ENCODE assay signal across 8 cellular contexts in genomic region chr5:66554211-66554610, GRCh38. TPM values are rescaled to one million over a fixed set of nuclear protein-coding genes. Genes with fewer than 3 reads are reported as not detected.
DNase-seq lines count a peak whose midpoint lies in the region; ATAC-seq, FAIRE-seq and TF ChIP-seq lines count a peak whose summit lies in the region.

No MANE protein-coding gene starts in this region.

- H3K36me3 Mint-ChIP-seq in memory B cell = no peaks in the 10 kb centered on the region

- in situ Hi-C loops in HepG2 (cut with HindIII; ENCODE audit: extremely low pct_ligation_motif_present, low pct_unique_long_range_greater_than_20kb) = no loop called here

- H3K27ac ChIP-seq in HepG2 (ENCODE audit: extremely low read length, insufficient read depth, low read length) (no peak overlapping the region), sigmoid colon (no peak overlapping the region), coronary artery (no peak overlapping the region)

- H3K27ac Mint-ChIP-seq in memory B cell = peak overlapping the region; percentile 99

- H3K4me1 Mint-ChIP-seq in memory B cell = peaks cover 29% of the 10 kb centered on the region

- H3K27me3 Mint-ChIP-seq in memory B cell = peaks cover 2% of the 10 kb centered on the region

- no TSS peak for BruUV-seq in HepG2 (replicated peaks; lab: Mats Ljungman, UMichigan)

- H4K20me1 ChIP-seq in HepG2 (ENCODE audit: insufficient read depth, low read length) = no peaks in the 10 kb centered on the region

- TF ChIP-seq CTCF in HepG2 (CRISPR knock-in tag; IDR thresholded peaks at IDR 0.05) (no peak), sigmoid colon (IDR thresholded peaks at IDR 0.05) (no peak), coronary artery (IDR thresholded peaks at IDR 0.05) (no peak)

- 1% methylated on average over 4 of the region's 4 CpGs for WGBS in HepG2 (ENCODE audit: low lambda C conversion rate)
- 44 to 72% methylated on average over 4 of the region's 4 CpGs for WGBS in sigmoid colon, 2 donors

- FAIRE-seq in HepG2 (lab: Jason Lieb, UNC) = no peak

- no peak for TF ChIP-seq RAD21 in HepG2 (CRISPR knock-in tag; IDR thresholded peaks at IDR 0.05)

- TF ChIP-seq EP300 in HepG2 (IDR thresholded peaks at IDR 0.05; ENCODE audit: low read depth in 2 of 2, low read length in 2 of 2) = no peak
- no peak for TF ChIP-seq EP300 in HepG2 (CRISPR knock-in tag; IDR thresholded peaks at IDR 0.05; ENCODE audit: borderline replicate concordance)
- TF ChIP-seq EP300 in sigmoid colon (IDR thresholded peaks at IDR 0.05) = no peak

- peak overlapping the region; percentile 43 for H3K4me3 Mint-ChIP-seq in memory B cell

- POLR2A ChIA-PET in HepG2 (lab: Yijun Ruan, JAX) = no interaction called here

- H3K4me3 ChIP-seq in HepG2 (replicated peaks in 1 of 3; ENCODE audit: insufficient read depth in 1 of 3, low read depth in 2 of 3, low read length in 3 of 3) (no peak overlapping the region), sigmoid colon (no peak overlapping the region), coronary artery (no peak overlapping the region)

- no peak overlapping the region for H3K9ac ChIP-seq in HepG2 (ENCODE audit: insufficient read depth, low read depth, low read length)

- ATAC-seq in GM19043 (IDR thresholded peaks at IDR 0.05; ENCODE audit: low read depth, unreplicated experiment) (peak; percentile 97), HG03135 (IDR thresholded peaks at IDR 0.05; ENCODE audit: unreplicated experiment) (peak; percentile 97), memory B cell (ENCODE audit: low read depth) (peak; percentile 93), HepG2 (no peak)

- peaks cover 4% of the 10 kb centered on the region for H3K9me3 ChIP-seq in HepG2 (ENCODE audit: low read length)
- no peaks in the 10 kb centered on the region for H3K9me3 ChIP-seq in sigmoid colon

- intact Hi-C loops in HepG2 (cut with micrococcal nuclease; ENCODE audit: unreplicated experiment) (no loop called here), sigmoid colon (cut with DNase I) (no loop called here)

- CTCF ChIA-PET in HepG2 (lab: Yijun Ruan, JAX; ENCODE audit: low intra/inter-chr PET ratio, low total read pairs) = no interaction called here

- H3K79me2 ChIP-seq in HepG2 (ENCODE audit: insufficient read depth, low read length) = no peaks in the 10 kb centered on the region

- no peak overlapping the region for H2AFZ ChIP-seq in HepG2 (ENCODE audit: low read length)

- H3K36me3 ChIP-seq in HepG2 (replicated peaks in 1 of 2; ENCODE audit: control insufficient read depth in 1 of 2, insufficient read depth in 2 of 2, low read length in 2 of 2) (no peaks in the 10 kb centered on the region), sigmoid colon (no peaks in the 10 kb centered on the region)

- no peak overlapping the region for H3K4me2 ChIP-seq in HepG2 (ENCODE audit: low read depth, low read length)

- peak; percentile 25 for DNase-seq in AG20443 (ENCODE audit: low spot score)
- peak; percentile 70 for DNase-seq in SIG-M5 treated with dmso at 0.1 percent for 504 hours (lab: John Stamatoyannopoulos, UW; ENCODE audit: unreplicated experiment)
- DNase-seq in memory B cell (ENCODE audit: low spot score in 2 of 2) = peak; percentile 41 to 71
- DNase-seq in HepG2 (ENCODE audit: low spot score) = no peak
- DNase-seq in sigmoid colon = no peak
- no peak for DNase-seq in coronary artery (ENCODE audit: low spot score)

- H3K4me1 ChIP-seq in HepG2 (ENCODE audit: insufficient read depth, low read length) (no peaks in the 10 kb centered on the region), sigmoid colon (no peaks in the 10 kb centered on the region)

- no peaks in the 10 kb centered on the region for H3K27me3 ChIP-seq in HepG2 (ENCODE audit: control insufficient read depth in 1 of 2, insufficient read depth in 2 of 2, low read length in 2 of 2)
- no peaks in the 10 kb centered on the region for H3K27me3 ChIP-seq in sigmoid colon

- H3K9me3 Mint-ChIP-seq in memory B cell = peaks cover 2% of the 10 kb centered on the region

- TF ChIP-seq POLR2A in HepG2 (IDR thresholded peaks at IDR 0.05; ENCODE audit: insufficient read depth in 1 of 2, low read depth in 2 of 2, low read length in 2 of 2) (no peak), sigmoid colon (IDR thresholded peaks at IDR 0.05) (no peak)

TF ChIP-seq in HepG2, 621 proteins besides CTCF, POLR2A, EP300 and RAD21:
- TF ChIP-seq BATF2 (CRISPR knock-in tag; IDR thresholded peaks at IDR 0.05) (no peak), THAP11 (CRISPR knock-in tag; IDR thresholded peaks at IDR 0.05) (no peak), HDAC2 (CRISPR knock-in tag; IDR thresholded peaks at IDR 0.05) (no peak), ZNF34 (CRISPR knock-in tag; IDR thresholded peaks at IDR 0.05; ENCODE audit: borderline replicate concordance) (no peak), ELF1 (CRISPR knock-in tag; IDR thresholded peaks at IDR 0.05) (no peak)

RNA-seq across cellular contexts. Expression of gene MAST4, which starts 42.0 kb away (rescaled TPM):
- total RNA-seq in HepG2 (2016; rRNA removed; fragmentation: Illumina TruSeq; extraction: Trizol) (3.7 and 4.4 TPM in 2 replicates), sigmoid colon (10 to 100 TPM; 15.7 to 30.7 (median 24.0) TPM)
- total RNA-seq in HepG2 (2016; cell fraction: cytosol; rRNA removed; fragmentation: Illumina TruSeq; extraction: Trizol; ENCODE audit: low read depth) = 1.0 and 1.3 TPM in 2 replicates
- 3.8 and 4.1 TPM in 2 replicates for total RNA-seq in HepG2 (2016; cell fraction: insoluble cytoplasmic fraction; rRNA removed; fragmentation: Illumina TruSeq; extraction: Trizol)
- total RNA-seq in HepG2 (2016; cell fraction: membrane; rRNA removed; fragmentation: Illumina TruSeq; extraction: Trizol) = 1.8 and 2.1 TPM in 2 replicates
- 11.7 and 12.8 TPM in 2 replicates for total RNA-seq in HepG2 (2016; cell fraction: nucleus; rRNA removed; fragmentation: Illumina TruSeq; extraction: Trizol)
- polyA plus RNA-seq in HepG2 (2011; rRNA removed) (2.8 and 3.4 TPM in 2 replicates), sigmoid colon (1 to 10 TPM; 1.6 to 5.9 (median 1.8) TPM)
- polyA plus RNA-seq in HepG2 (2011; cell fraction: cytosol; rRNA removed) = 1.4 and 2.3 TPM in 2 replicates
- 9.0 and 10.2 TPM in 2 replicates for polyA plus RNA-seq in HepG2 (2011; cell fraction: nucleus; rRNA removed)
- 3.1 and 3.3 TPM in 2 replicates for polyA plus RNA-seq in HepG2 (2012)
- 0.25 and 0.60 TPM in 2 replicates for polyA plus RNA-seq in HepG2 (2016; cell fraction: cytosol; fragmentation: Illumina TruSeq; extraction: Trizol; ENCODE audit: low read depth)
- 1.2 and 1.7 TPM in 2 replicates for polyA plus RNA-seq in HepG2 (2016; cell fraction: insoluble cytoplasmic fraction; fragmentation: Illumina TruSeq; extraction: Trizol; ENCODE audit: low read depth)
- polyA plus RNA-seq in HepG2 (2016; cell fraction: membrane; fragmentation: Illumina TruSeq; extraction: Trizol; ENCODE audit: low read depth) = 0.10 and 0.70 TPM in 2 replicates
- polyA plus RNA-seq in HepG2 (2016; cell fraction: nucleus; fragmentation: Illumina TruSeq; extraction: Trizol; ENCODE audit: insufficient read depth, low read depth) = 4.5 and 5.3 TPM in 2 replicates
- polyA minus RNA-seq in HepG2 (2011; rRNA and poly(A)+ RNA removed; ENCODE audit: low replicate concordance) = 8.5 and 17.8 TPM in 2 replicates
- polyA minus RNA-seq in HepG2 (2011; cell fraction: cytosol; rRNA and poly(A)+ RNA removed) = 7.1 and 8.5 TPM in 2 replicates
- polyA minus RNA-seq in HepG2 (2011; cell fraction: nucleus; rRNA and poly(A)+ RNA removed) = 39.4 and 47.9 TPM in 2 replicates

Comparison
In these comparisons a context has a peak if more than half of its experiments do, and no peak if none do; other contexts are left out.
1. DNase-seq: peak in AG20443 (single experiment), SIG-M5 treated with dmso at 0.1 percent for 504 hours (single experiment) and memory B cell (2 of 2); none in HepG2 (single experiment), sigmoid colon (single experiment) and coronary artery (single experiment).